ENCODE assay signal across 9 cellular contexts in genomic region chr12:108967869-108968540, GRCh38. TPM values are rescaled to one million over a fixed set of nuclear protein-coding genes. Genes with fewer than 3 reads are reported as not detected.
DNase-seq lines count a peak whose midpoint lies in the region; ATAC-seq and TF ChIP-seq lines count a peak whose summit lies in the region.
"Had no signal": no experiment of that assay in that cellular context is flagged by ENCODE, and none has a peak within 500 bp of the region (broad histone marks: within the 10 kb centered on the region; RNA-seq: fewer than 3 reads in every experiment).

No MANE protein-coding gene starts in this region.

- intact Hi-C loops in adrenal gland (cut with DNase I) = no loop called here

- H3K27me3 ChIP-seq in adrenal gland = no peaks in the 10 kb centered on the region

- H3K4me3 ChIP-seq in adrenal gland (no peak overlapping the region), mesodermal cell (ENCODE audit: extremely low read depth, insufficient read depth, low read length, poor library complexity, severe bottlenecking) (no peak overlapping the region)

- peak; percentile 4 for DNase-seq in EH (ENCODE audit: low read depth)
- DNase-seq in HuH-7.5 (ENCODE audit: low spot score) = peak; percentile 29
- DNase-seq in adrenal gland = no peak
- DNase-seq in occipital lobe (lab: John Stamatoyannopoulos, UW) = no peak
- no peak for DNase-seq in activated CD4-positive, alpha-beta T cell treated with anti-CD3 and anti-CD28 coated beads for 1 hour
- DNase-seq: stimulated activated naive CD4-positive, alpha-beta T cell treated with Interleukin-2 at 50 U/mL for 16 hours had no signal

- peak; percentile 4 to 35 (median 22) for TF ChIP-seq CTCF in adrenal gland (IDR thresholded peaks at IDR 0.05)

- H3K36me3 ChIP-seq in adrenal gland (replicated peaks in 1 of 2) (no peaks in the 10 kb centered on the region), mesodermal cell (ENCODE audit: control insufficient read depth, insufficient read depth, low read length) (no peaks in the 10 kb centered on the region)

- no peaks in the 10 kb centered on the region for H3K4me1 ChIP-seq in adrenal gland (replicated peaks in 1 of 2)
- no peaks in the 10 kb centered on the region for H3K4me1 ChIP-seq in mesodermal cell (ENCODE audit: control insufficient read depth, insufficient read depth, low read length, poor library complexity, severe bottlenecking)

- WGBS in adrenal gland, 4 donors = 38 to 48% (median 43%) methylated on average over 2 of the region's 2 CpGs
- 70 to 73% methylated on average over 1 to 2 of the region's 2 CpGs for WGBS in mesodermal cell (ENCODE audit: insufficient coverage in 2 of 2), 2 experiments

- no peak overlapping the region for H3K27ac ChIP-seq in adrenal gland
- H3K27ac ChIP-seq in mesodermal cell (ENCODE audit: low read depth, low read length, severe bottlenecking) = peak overlapping the region; percentile 64

- ATAC-seq in GM18907 (IDR thresholded peaks at IDR 0.05; ENCODE audit: unreplicated experiment) (no peak), GM19455 (IDR thresholded peaks at IDR 0.05; ENCODE audit: unreplicated experiment) (no peak)

- TF ChIP-seq POLR2A in adrenal gland (IDR thresholded peaks at IDR 0.05) = no peak

- H3K9me3 ChIP-seq in adrenal gland (replicated peaks in 1 of 3) (no peaks in the 10 kb centered on the region), mesodermal cell (ENCODE audit: control insufficient read depth, low read length) (no peaks in the 10 kb centered on the region)

RNA-seq across cellular contexts. Expression of gene SVOP, which starts 52.9 kb away (rescaled TPM):
- total RNA-seq in adrenal gland (1 to 10 TPM in 2 of 8 donors, under 1 TPM in 2, not detected in 4; 0.08 to 2.6 (median 0.70) TPM), occipital lobe (30.9 TPM)
- polyA plus RNA-seq in adrenal gland = 1 to 10 TPM in 1 of 3 donors, under 1 TPM in 2; 0.20 to 1.5 (median 0.97) TPM
- polyA plus RNA-seq in mesodermal cell (2013, experiment 1 of 2) = 0.18 TPM
- 0.20 TPM for polyA plus RNA-seq in mesodermal cell (2013, experiment 2 of 2)

Comparison
In these comparisons a context has a peak if more than half of its experiments do, and no peak if none do; other contexts are left out.
1. DNase-seq: peak in EH (single experiment) and HuH-7.5 (single experiment); none in adrenal gland (0 of 7), occipital lobe (single experiment) and activated CD4-positive, alpha-beta T cell treated with anti-CD3 and anti-CD28 coated beads for 1 hour (single experiment).